25 cellular contexts compared by ENCODE assay signal in genomic region chrX:18075603-18076002, GRCh38.
A peak's percentile ranks its signal among the peaks of the same experiment; 100 is the strongest.
DNase-seq lines count a peak whose midpoint lies in the region; ATAC-seq lines count a peak whose summit lies in the region.
"Had no signal": no experiment of that assay in that cellular context is flagged by ENCODE, and none has a peak within 500 bp of the region (broad histone marks: within the 10 kb centered on the region; RNA-seq: fewer than 3 reads in every experiment).

No MANE protein-coding gene starts in this region.

- H3K27ac ChIP-seq in GM23248: no peak overlapping the region
- H3K27ac ChIP-seq: 22Rv1, foreskin keratinocyte, stomach had no signal

- no peaks in the 10 kb centered on the region for H3K4me1 Mint-ChIP-seq in T-cell
- H3K4me1 Mint-ChIP-seq: activated CD4-positive, alpha-beta T cell treated with anti-CD3 and anti-CD28 coated beads, Interleukin-2, amount 10 ng/mL, durations not matched to agents 7 days and 5 days; nephron had no signal

- H3F3A ChIP-seq in GM23248 (ENCODE audit: insufficient read depth): no peaks in the 10 kb centered on the region

- H3K9me3 ChIP-seq in GM23248 (ENCODE audit: low read depth): no peaks in the 10 kb centered on the region
- H3K9me3 ChIP-seq: BE2C, stomach had no signal

- no peaks in the 10 kb centered on the region for H3K9me3 Mint-ChIP-seq in T-cell
- H3K9me3 Mint-ChIP-seq: activated CD4-positive, alpha-beta T cell treated with anti-CD3 and anti-CD28 coated beads, Interleukin-2, amount 10 ng/mL, durations not matched to agents 7 days and 5 days had no signal

- no peaks in the 10 kb centered on the region for H3K36me3 Mint-ChIP-seq in T-cell

- POLR2A ChIA-PET in T-cell (lab: Charles Lee): no interaction called here

- in situ Hi-C loops in GM23248 (cut with MboI): no loop called here

- H4K20me1 ChIP-seq in GM23248 (ENCODE audit: insufficient read depth): no peaks in the 10 kb centered on the region

- H3K27me3 ChIP-seq in GM23248 (replicated peaks; ENCODE audit: insufficient read depth): no peaks in the 10 kb centered on the region
- H3K27me3 ChIP-seq: BE2C, foreskin keratinocyte, stomach had no signal

- CTCF ChIA-PET in T-cell (lab: Charles Lee): no interaction called here

- no peaks in the 10 kb centered on the region for H3K79me2 ChIP-seq in GM23248 (ENCODE audit: insufficient read depth)

- H3K27ac Mint-ChIP-seq in T-cell: no peak overlapping the region
- H3K27ac Mint-ChIP-seq: activated CD4-positive, alpha-beta T cell treated with anti-CD3 and anti-CD28 coated beads, Interleukin-2, amount 10 ng/mL, durations not matched to agents 7 days and 5 days; dendritic cell treated with granulocyte-macrophage colony-stimulating factor and Interleukin-4, amounts not matched to agents 40 ng/mL and 50 ng/mL, for 4 days; nephron; type B pancreatic cell had no signal

- H3K4me3 Mint-ChIP-seq in T-cell: no peak overlapping the region
- H3K4me3 Mint-ChIP-seq: activated CD4-positive, alpha-beta T cell treated with anti-CD3 and anti-CD28 coated beads, Interleukin-2, amount 10 ng/mL, durations not matched to agents 7 days and 5 days; dendritic cell treated with granulocyte-macrophage colony-stimulating factor and Interleukin-4, amounts not matched to agents 40 ng/mL and 50 ng/mL, for 4 days; nephron; type B pancreatic cell had no signal

- H3K9me2 ChIP-seq in GM23248 (ENCODE audit: insufficient read depth): no peaks in the 10 kb centered on the region

- no peak overlapping the region for H3K4me3 ChIP-seq in GM23248
- H3K4me3 ChIP-seq: smooth muscle cell, stomach had no signal

- H3K4me2 ChIP-seq in GM23248 (ENCODE audit: unreplicated experiment): no peak overlapping the region
- H3K4me2 ChIP-seq: smooth muscle cell had no signal

- no peaks in the 10 kb centered on the region for H3K36me3 ChIP-seq in GM23248 (ENCODE audit: low read depth)
- H3K36me3 ChIP-seq: BE2C, stomach had no signal

- WGBS in GM23248 (ENCODE audit: low coverage in 1 of 2, low lambda C conversion rate in 2 of 2, missing lambda C conversion rate in 2 of 2), 2 experiments: 20 to 28% methylated on average over 3 of the region's 3 CpGs

- H3K4me1 ChIP-seq in GM23248 (ENCODE audit: insufficient read depth): no peaks in the 10 kb centered on the region
- H3K4me1 ChIP-seq: BE2C, foreskin keratinocyte, stomach had no signal

- no peak overlapping the region for H2AFZ ChIP-seq in GM23248

- DNase-seq in NCI-H2171 treated with DMSO at 0.1 percent for 48 hours (lab: John Stamatoyannopoulos, UW) (peak; percentile 45), NCI-H2171 (lab: John Stamatoyannopoulos, UW) (no peak), NCI-H2029 treated with DMSO at 0.1 percent for 48 hours (lab: John Stamatoyannopoulos, UW) (peak; percentile 15), NCI-H748 treated with DMSO at 0.1 percent for 48 hours (lab: John Stamatoyannopoulos, UW) (peak; percentile 82), T-cell (no peak), kidney glomerular epithelial cell (lab: John Stamatoyannopoulos, UW) (no peak), GM23248 (no peak)
- DNase-seq: activated CD4-positive, alpha-beta T cell treated with anti-CD3 and anti-CD28 coated beads, Interleukin-2, amount 10 ng/mL, durations not matched to agents 7 days and 5 days; activated CD8-positive, alpha-beta memory T cell treated with anti-CD3 and anti-CD28 coated beads, Interleukin-2, amount 50 U/mL, for 48 hours; activated effector memory CD4-positive, alpha-beta T cell treated with anti-CD3 and anti-CD28 coated beads, Interleukin-2, amount 50 U/mL, for 16 hours; BE2C; Calu3; foreskin keratinocyte; GF-D8; hippocampal formation; kidney; NCI-H226; stimulated activated CD4-positive, alpha-beta T cell treated with anti-CD3 and anti-CD28 coated beads, Interleukin-4, amount 100 ng/mL, for 1 hour; stomach had no signal

- ATAC-seq in T-cell (replicated peaks in 1 of 4): no peak
- ATAC-seq in GM19452 (IDR thresholded peaks at IDR 0.05; ENCODE audit: unreplicated experiment): no peak
- ATAC-seq: foreskin keratinocyte had no signal

- H3K27me3 Mint-ChIP-seq in T-cell: peaks cover 4 to 43% of the 10 kb centered on the region in 2 donors
- H3K27me3 Mint-ChIP-seq: activated CD4-positive, alpha-beta T cell treated with anti-CD3 and anti-CD28 coated beads, Interleukin-2, amount 10 ng/mL, durations not matched to agents 7 days and 5 days; dendritic cell treated with granulocyte-macrophage colony-stimulating factor and Interleukin-4, amounts not matched to agents 40 ng/mL and 50 ng/mL, for 4 days; type B pancreatic cell had no signal

- no peak overlapping the region for H3K9ac ChIP-seq in GM23248

Comparison
In these comparisons a context has a peak if more than half of its experiments do, and no peak if none do; other contexts are left out.
1. DNase-seq: peak in NCI-H2171 treated with DMSO at 0.1 percent for 48 hours (single experiment), NCI-H2029 treated with DMSO at 0.1 percent for 48 hours (single experiment) and NCI-H748 treated with DMSO at 0.1 percent for 48 hours (single experiment); none in NCI-H2171 (single experiment), T-cell (0 of 34), kidney glomerular epithelial cell (single experiment) and GM23248 (single experiment).